Comparison of ENCODE assay signal across 30 cellular contexts in genomic region chr5:98128846-98129245, GRCh38.
"Had no signal": no experiment of that assay in that cellular context is flagged by ENCODE, and none has a peak within 500 bp of the region (broad histone marks: within the 10 kb centered on the region; RNA-seq: fewer than 3 reads in every experiment).

No MANE protein-coding gene starts in this region.

- H3K4me3 ChIP-seq: esophagus muscularis mucosa, gastrocnemius medialis, heart right ventricle had no signal

- H3K4me3 Mint-ChIP-seq: activated B cell treated with CpG ODN at 0.5 μM for 24 hours; activated CD8-positive, alpha-beta T cell treated with anti-CD3 and anti-CD28 coated beads for 36 hours; activated naive CD8-positive, alpha-beta T cell; activated T-cell treated with anti-CD3 and anti-CD28 coated beads, Interleukin-2, amount 50 U/mL, for 4 hours; activated T-helper 17 cell treated with anti-CD3 and anti-CD28 coated beads, Interleukin-2, amount 50 U/mL, for 72 hours; effector memory CD8-positive, alpha-beta T cell; T-helper 17 cell; T-helper 2 cell treated with Interferon-gamma antibody and Interleukin-4, amounts not matched to agents 5 μg/mL and 100 μg/mL, for 36 hours had no signal

- H3K9me3 ChIP-seq: esophagus muscularis mucosa, gastrocnemius medialis had no signal

- ATAC-seq: activated CD4-positive, CD25-positive, alpha-beta regulatory T cell treated with anti-CD3 and anti-CD28 coated beads, Interleukin-2, amount 50 U/mL, for 24 hours; activated CD8-positive, alpha-beta T cell treated with anti-CD3 and anti-CD28 coated beads for 36 hours; activated T-cell treated with anti-CD3 and anti-CD28 coated beads, Interleukin-2, amount 50 U/mL, for 4 hours; activated T-helper 17 cell treated with anti-CD3 and anti-CD28 coated beads, Interleukin-2, amount 50 U/mL, for 72 hours; effector memory CD8-positive, alpha-beta T cell; foreskin keratinocyte; gastrocnemius medialis; heart right ventricle; T-helper 17 cell had no signal

- H3K27me3 ChIP-seq: brain microvascular endothelial cell, esophagus muscularis mucosa, foreskin keratinocyte, gastrocnemius medialis, heart right ventricle had no signal

- H3K27ac Mint-ChIP-seq: activated B cell treated with CpG ODN at 0.5 μM for 24 hours; activated CD8-positive, alpha-beta T cell treated with anti-CD3 and anti-CD28 coated beads for 36 hours; activated naive CD8-positive, alpha-beta T cell; activated T-helper 17 cell treated with anti-CD3 and anti-CD28 coated beads, Interleukin-2, amount 50 U/mL, for 72 hours; effector memory CD8-positive, alpha-beta T cell; T-helper 17 cell; T-helper 2 cell treated with Interferon-gamma antibody and Interleukin-4, amounts not matched to agents 5 μg/mL and 100 μg/mL, for 36 hours had no signal

- H3K9me3 Mint-ChIP-seq: activated T-cell treated with anti-CD3 and anti-CD28 coated beads, Interleukin-2, amount 50 U/mL, for 4 hours; activated T-helper 17 cell treated with anti-CD3 and anti-CD28 coated beads, Interleukin-2, amount 50 U/mL, for 72 hours; T-helper 2 cell treated with Interferon-gamma antibody and Interleukin-4, amounts not matched to agents 5 μg/mL and 100 μg/mL, for 36 hours had no signal

- H3K36me3 Mint-ChIP-seq: activated naive CD8-positive, alpha-beta T cell had no signal

- H3K4me1 Mint-ChIP-seq: activated B cell treated with CpG ODN at 0.5 μM for 24 hours; activated T-helper 17 cell treated with anti-CD3 and anti-CD28 coated beads, Interleukin-2, amount 50 U/mL, for 72 hours; T-helper 17 cell had no signal

- H3K36me3 ChIP-seq: brain microvascular endothelial cell, esophagus muscularis mucosa, gastrocnemius medialis, heart right ventricle, WERI-Rb-1 had no signal

- H3K4me1 ChIP-seq: esophagus muscularis mucosa, foreskin keratinocyte, gastrocnemius medialis, heart right ventricle had no signal

- H3K27me3 Mint-ChIP-seq: activated B cell treated with CpG ODN at 0.5 μM for 24 hours; activated CD8-positive, alpha-beta T cell treated with anti-CD3 and anti-CD28 coated beads for 36 hours; activated T-helper 17 cell treated with anti-CD3 and anti-CD28 coated beads, Interleukin-2, amount 50 U/mL, for 72 hours; effector memory CD8-positive, alpha-beta T cell; T-helper 17 cell had no signal

- DNase-seq: activated B cell treated with CpG ODN at 0.5 μM for 24 hours; activated CD4-positive, alpha-beta T cell treated with anti-CD3 and anti-CD28 coated beads for 48 hours; activated CD4-positive, alpha-beta T cell treated with anti-CD3 and anti-CD28 coated beads, Interleukin-2, amount 50 U/mL, for 1 hour; activated CD4-positive, alpha-beta T cell treated with anti-CD3 and anti-CD28 coated beads, Interleukin-2, amount 50 U/mL, for 48 hours; activated CD8-positive, alpha-beta memory T cell treated with anti-CD3 and anti-CD28 coated beads for 24 hours; activated CD8-positive, alpha-beta T cell treated with anti-CD3 and anti-CD28 coated beads for 36 hours; activated effector memory CD4-positive, alpha-beta T cell treated with Interleukin-2 at 50 U/mL for 16 hours; activated gamma-delta T cell treated with Interleukin-2 at 50 U/mL for 16 hours; activated naive CD4-positive, alpha-beta T cell treated with anti-CD3 and anti-CD28 coated beads, Interleukin-2, amount 50 U/mL, for 16 hours; activated naive CD4-positive, alpha-beta T cell treated with Interleukin-2 at 50 U/mL for 16 hours; activated T-cell treated with anti-CD3 and anti-CD28 coated beads, Interleukin-2, amount 50 U/mL, for 4 hours; amniotic stem cell; anterior cingulate cortex; brain microvascular endothelial cell; cortex of kidney; dermis blood vessel endothelial cell; effector CD4-positive, alpha-beta T cell; effector memory CD8-positive, alpha-beta T cell; erythroblast; foreskin keratinocyte; gastrocnemius medialis; heart right ventricle; T-helper 17 cell; T1000; WERI-Rb-1 had no signal
